8 cellular contexts compared by ENCODE assay signal in the genomic region with DNA sequence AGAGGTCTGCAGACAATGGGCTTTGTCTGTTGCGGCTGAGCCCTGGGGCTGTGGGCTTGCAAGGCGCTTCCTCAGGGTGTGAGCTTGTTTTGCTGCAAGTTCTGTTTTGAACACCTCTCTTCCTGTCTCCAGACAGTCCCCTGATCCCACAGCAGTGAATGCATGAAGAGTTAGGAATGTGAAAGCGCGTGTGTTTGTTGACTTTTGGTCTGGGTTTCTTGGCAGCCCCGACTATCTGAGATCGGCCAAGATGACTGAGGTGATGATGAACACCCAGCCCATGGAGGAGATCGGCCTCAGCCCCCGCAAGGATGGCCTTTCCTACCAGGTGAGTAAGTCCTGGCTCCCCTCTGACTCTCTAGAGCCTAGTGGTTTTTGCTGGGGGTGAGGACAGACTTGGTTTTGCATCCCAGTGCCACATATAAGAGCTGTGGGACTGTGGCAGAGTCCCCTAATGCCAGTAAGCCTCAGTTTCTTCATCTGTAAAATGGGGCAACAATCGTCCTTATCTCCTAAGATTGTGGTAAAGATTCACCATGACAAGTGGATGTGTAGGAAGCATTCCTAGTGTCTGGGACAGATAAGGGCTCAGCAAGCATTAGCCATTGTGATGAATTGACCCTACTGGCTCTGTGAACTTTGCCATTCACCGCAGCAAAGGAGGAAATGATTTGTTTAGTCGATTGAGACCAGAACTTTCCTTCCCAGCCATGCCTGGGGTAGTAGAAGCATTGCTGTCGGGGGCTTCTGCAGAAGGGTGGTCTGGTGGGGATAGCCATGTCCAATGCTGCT. TPM values are rescaled to one million over a fixed set of nuclear protein-coding genes. Genes with fewer than 3 reads are reported as not detected.
DNase-seq lines count a peak whose midpoint lies in the region; ATAC-seq, FAIRE-seq and TF ChIP-seq lines count a peak whose summit lies in the region.

No MANE protein-coding gene starts in this region.

- WGBS in small intestine, 3 donors = 26 to 29% (median 29%) methylated on average over 12 of the region's 12 CpGs

- no peaks in the 10 kb centered on the region for H4K20me1 ChIP-seq in MM.1S (ENCODE audit: insufficient read depth, low read length)

- H3F3A ChIP-seq in MM.1S (ENCODE audit: insufficient read depth, low read length) = no peaks in the 10 kb centered on the region

- TF ChIP-seq CTCF in osteocyte (IDR thresholded peaks at IDR 0.05) (no peak), MM.1S (IDR thresholded peaks at IDR 0.05; ENCODE audit: low read length) (no peak)

- H3K27ac ChIP-seq in small intestine (ENCODE audit: low read depth in 1 of 2, low read length in 1 of 2) (peak overlapping the region in 1 of 2 donors; percentile 52), MM.1S (ENCODE audit: low read length) (no peak overlapping the region)

- no peaks in the 10 kb centered on the region for H3K9me2 ChIP-seq in MM.1S (replicated peaks; ENCODE audit: insufficient read depth, low read length)

- H3K9ac ChIP-seq in MM.1S (ENCODE audit: low read length) = no peak overlapping the region

- DNase-seq in GM04503 (ENCODE audit: low read depth) (peak; percentile 74), T-cell (peak in 7 of 34 experiments; percentile 20 to 62 (median 38)), osteocyte (ENCODE audit: extremely low spot score, unreplicated experiment) (no peak), small intestine (no peak), MM.1S (no peak), GF-D8 (lab: John Stamatoyannopoulos, UW) (no peak)
- no peak for DNase-seq in effector memory CD8-positive, alpha-beta T cell
- DNase-seq in NK-92 treated with Interleukin-12 subunit alpha and Interleukin-12 subunit beta, amount 100 ng/mL, for 24 hours (lab: John Stamatoyannopoulos, UW) = no peak

- CTCF ChIA-PET in T-cell (lab: Charles Lee) = interaction anchor here (0.6 to 3.1 kb wide), 7 partner anchors 7 to 477 kb away, joined by 3 to 11 read pairs (median 4); no protein-coding TSS in a partner anchor

- H3K79me2 ChIP-seq in MM.1S (ENCODE audit: low read length) = no peaks in the 10 kb centered on the region

- H3K4me3 Mint-ChIP-seq in T-cell = peak overlapping the region; percentile 79 to 98 (median 92)
- peak overlapping the region; percentile 89 to 93 for H3K4me3 Mint-ChIP-seq in effector memory CD8-positive, alpha-beta T cell
- peak overlapping the region; percentile 82 for H3K4me3 Mint-ChIP-seq in osteocyte (ENCODE audit: unreplicated experiment)

- H3K36me3 Mint-ChIP-seq in T-cell (peaks cover 41% of the 10 kb centered on the region), osteocyte (ENCODE audit: unreplicated experiment) (peaks cover 32% of the 10 kb centered on the region)
- peaks cover 82% of the 10 kb centered on the region for H3K36me3 Mint-ChIP-seq in effector memory CD8-positive, alpha-beta T cell (ENCODE audit: insufficient read depth)

- POLR2A ChIA-PET in T-cell (lab: Charles Lee) = interaction anchor here (0.5 to 3.0 kb wide), 7 partner anchors 11 to 88 kb away, joined by 3 to 13 read pairs (median 3); a partner anchor contains a TSS

- no peak for FAIRE-seq in small intestine (lab: Jason Lieb, UNC)

- no peaks in the 10 kb centered on the region for H3K27me3 ChIP-seq in small intestine (ENCODE audit: control insufficient read depth in 2 of 2, insufficient read depth in 2 of 2, low read length in 2 of 2)
- peaks cover 22% of the 10 kb centered on the region for H3K27me3 ChIP-seq in MM.1S (replicated peaks; ENCODE audit: insufficient read depth, low read length)

- peak overlapping the region in 1 of 2 donors; percentile 35 for H3K4me3 ChIP-seq in small intestine (ENCODE audit: low read depth in 1 of 2, low read length in 2 of 2)
- no peak overlapping the region for H3K4me3 ChIP-seq in MM.1S (ENCODE audit: low read length)

- no peak for ATAC-seq in T-cell (replicated peaks in 1 of 4)
- ATAC-seq in effector memory CD8-positive, alpha-beta T cell (replicated peaks) = no peak

- H3K27me3 Mint-ChIP-seq in T-cell (no peaks in the 10 kb centered on the region), osteocyte (ENCODE audit: unreplicated experiment) (no peaks in the 10 kb centered on the region)
- no peaks in the 10 kb centered on the region for H3K27me3 Mint-ChIP-seq in effector memory CD8-positive, alpha-beta T cell

- H3K36me3 ChIP-seq in small intestine (ENCODE audit: control insufficient read depth in 2 of 2, insufficient read depth in 2 of 2, low read length in 2 of 2) = peaks cover 0 to 6% of the 10 kb centered on the region in 2 donors
- no peaks in the 10 kb centered on the region for H3K36me3 ChIP-seq in MM.1S (replicated peaks; ENCODE audit: insufficient read depth, low read length)

- H3K27ac Mint-ChIP-seq in T-cell (peak overlapping the region; percentile 82 to 96), osteocyte (ENCODE audit: unreplicated experiment) (peak overlapping the region; percentile 75)
- H3K27ac Mint-ChIP-seq in effector memory CD8-positive, alpha-beta T cell = peak overlapping the region; percentile 91 to 97

- H3K4me1 Mint-ChIP-seq in T-cell (peaks cover 57 to 73% (median 70%) of the 10 kb centered on the region in 3 donors), osteocyte (ENCODE audit: unreplicated experiment) (peaks cover 47% of the 10 kb centered on the region)
- peaks cover 72 to 74% of the 10 kb centered on the region in 2 donors for H3K4me1 Mint-ChIP-seq in effector memory CD8-positive, alpha-beta T cell (ENCODE audit: low read depth in 2 of 2)

- H3K9me3 ChIP-seq in small intestine (ENCODE audit: control insufficient read depth, low read depth) (no peaks in the 10 kb centered on the region), MM.1S (replicated peaks; ENCODE audit: insufficient read depth, low read length) (no peaks in the 10 kb centered on the region)

- no peak overlapping the region for H3K4me2 ChIP-seq in MM.1S (ENCODE audit: low read depth, low read length)

- no peaks in the 10 kb centered on the region for H3K4me1 ChIP-seq in small intestine (ENCODE audit: control insufficient read depth in 2 of 2, insufficient read depth in 1 of 2, low read depth in 1 of 2, low read length in 1 of 2)
- no peaks in the 10 kb centered on the region for H3K4me1 ChIP-seq in MM.1S (ENCODE audit: low read length)

- no peak overlapping the region for H2AFZ ChIP-seq in MM.1S (ENCODE audit: low read length)

- H3K9me3 Mint-ChIP-seq in T-cell = no peaks in the 10 kb centered on the region
- H3K9me3 Mint-ChIP-seq in effector memory CD8-positive, alpha-beta T cell = no peaks in the 10 kb centered on the region
- H3K9me3 Mint-ChIP-seq in osteocyte (ENCODE audit: unreplicated experiment) = no peaks in the 10 kb centered on the region

RNA-seq across cellular contexts. Expression of a gene that starts 3.0 kb away (rescaled TPM):
- 100 to 1,000 TPM; 209 to 386 (median 323) TPM for total RNA-seq in T-cell
- total RNA-seq in osteocyte = 65.0 and 74.7 TPM in 2 replicates
- 10 to 100 TPM in 2 of 3 donors, 1 to 10 TPM in 1; 3.8 to 17.6 (median 12.2) TPM for polyA plus RNA-seq in small intestine
